Comparison of ENCODE assay signal across 8 cellular contexts in genomic region chr11:46242462-46242960, GRCh38. TPM values are rescaled to one million over a fixed set of nuclear protein-coding genes. Genes with fewer than 3 reads are reported as not detected.
DNase-seq lines count a peak whose midpoint lies in the region; ATAC-seq and TF ChIP-seq lines count a peak whose summit lies in the region.

No MANE protein-coding gene starts in this region.

- H3K4me3 ChIP-seq in BJ (ENCODE audit: low read depth, low read length), result peak overlapping the region; percentile 27; the same call in 1 of the 2 replicates
- H3K4me3 ChIP-seq in KMS-11 (IDR thresholded peaks at IDR 0.05; ENCODE audit: insufficient read depth, low read depth, low read length), result no peak overlapping the region
- peak overlapping the region; percentile 40 for H3K4me3 ChIP-seq in colonic mucosa

- POLR2A ChIA-PET in BJ (lab: Charles Lee), result interaction anchor here (1.2 to 1.5 kb wide), 3 partner anchors 37 to 63 kb away, joined by 3 to 4 read pairs (median 4); no protein-coding TSS in a partner anchor

- no peaks in the 10 kb centered on the region for H3K9me3 Mint-ChIP-seq in natural killer cell

- ATAC-seq in natural killer cell (no peak), GM21390 (IDR thresholded peaks at IDR 0.05; ENCODE audit: unreplicated experiment) (no peak)

- intact Hi-C loops in colonic mucosa (cut with DNase I) (loop anchor here (5.0 to 10.0 kb wide), 2 partner anchors 65 to 292 kb away; no protein-coding TSS in a partner anchor), natural killer cell (cut with micrococcal nuclease) (no loop called here)

- H3K4me3 Mint-ChIP-seq in natural killer cell, result peak overlapping the region; percentile 87

- no peaks in the 10 kb centered on the region for H3K9me3 ChIP-seq in colonic mucosa

- H3K4me2 ChIP-seq in KMS-11, result peak overlapping the region; percentile 58

- CTCF ChIA-PET in BJ (lab: Yijun Ruan, JAX), result interaction anchor here (1.2 to 12.4 kb wide), 9 partner anchors 29 to 370 kb away, joined by 3 to 341 read pairs (median 5); partner anchors contain the start of gene CREB3L1

- H3K4me1 Mint-ChIP-seq in natural killer cell, result peaks cover 2 to 13% of the 10 kb centered on the region in 2 donors

- TF ChIP-seq CTCF in BJ (IDR thresholded peaks at IDR 0.05; ENCODE audit: insufficient read depth, low read depth, low read length) (no peak), KMS-11 (conservative IDR thresholded peaks at IDR 0.05; ENCODE audit: low read depth, low read length) (no peak), colonic mucosa (IDR thresholded peaks at IDR 0.05) (no peak), natural killer cell (IDR thresholded peaks at IDR 0.05) (no peak)

- peak overlapping the region; percentile 56; the same call in 1 of the 2 replicates for H3K27ac ChIP-seq in KMS-11
- H3K27ac ChIP-seq in colonic mucosa, result peak overlapping the region; percentile 77

- H3K36me3 ChIP-seq in BJ (ENCODE audit: control insufficient read depth, insufficient read depth, low read length), result no peaks in the 10 kb centered on the region
- no peaks in the 10 kb centered on the region for H3K36me3 ChIP-seq in KMS-11 (ENCODE audit: insufficient read depth)
- no peaks in the 10 kb centered on the region for H3K36me3 ChIP-seq in colonic mucosa

- peaks cover 8 to 20% of the 10 kb centered on the region in 2 donors for H3K27me3 Mint-ChIP-seq in natural killer cell (ENCODE audit: low read depth in 2 of 2)

- H2AFZ ChIP-seq in KMS-11 (ENCODE audit: low read depth), result peak overlapping the region; percentile 65; the same call in 1 of the 2 replicates

- no peaks in the 10 kb centered on the region for H3K36me3 Mint-ChIP-seq in natural killer cell

- peak overlapping the region in 1 of 2 donors; percentile 11 for H3K27ac Mint-ChIP-seq in natural killer cell

- H3K79me2 ChIP-seq in KMS-11 (ENCODE audit: insufficient read depth, low read depth), result no peaks in the 10 kb centered on the region

- DNase-seq in BJ (ENCODE audit: low read depth) (no peak), colonic mucosa (no peak), natural killer cell (no peak), T-helper 9 cell (no peak), 8988T (no peak), mucosa of gallbladder (ENCODE audit: low spot score) (no peak)

- H3K9ac ChIP-seq in KMS-11, result peak overlapping the region; percentile 67
- H3K9ac ChIP-seq in colonic mucosa (ENCODE audit: low read depth in 2 of 2, low read length in 2 of 2), result peak overlapping the region in 1 of 2 donors; percentile 82

- no peaks in the 10 kb centered on the region for H4K20me1 ChIP-seq in KMS-11 (ENCODE audit: insufficient read depth)

- H3K27me3 ChIP-seq in BJ (ENCODE audit: control insufficient read depth, insufficient read depth, low read length) (no peaks in the 10 kb centered on the region), KMS-11 (ENCODE audit: insufficient read depth, low read depth) (0 out of 2 replicates have a peak, but pooled peaks cover 2% of the 10 kb centered on the region), colonic mucosa (peaks cover 8% of the 10 kb centered on the region)

- peaks cover 15% of the 10 kb centered on the region for H3K4me1 ChIP-seq in KMS-11 (ENCODE audit: low read depth, poor library complexity, severe bottlenecking)
- peaks cover 12% of the 10 kb centered on the region for H3K4me1 ChIP-seq in colonic mucosa

RNA-seq across cellular contexts. Expression of gene CREB3L1, which starts 35.0 kb away (rescaled TPM):
- polyA plus RNA-seq in BJ (2011; rRNA removed), result 21.5 and 39.4 TPM in 2 replicates
- 55.4 and 125 TPM in 2 replicates for polyA minus RNA-seq in BJ (2011; rRNA and poly(A)+ RNA removed)
- 100 to 1,000 TPM; 143 to 150 TPM for total RNA-seq in colonic mucosa
- not detected for total RNA-seq in natural killer cell
- 81.6 TPM for total RNA-seq in mucosa of gallbladder

Comparison
In these comparisons a context has a peak if more than half of its experiments do, and no peak if none do; other contexts are left out.
1. RNA of gene CREB3L1, which starts 35.0 kb away (total RNA-seq): 143 to 150 TPM in colonic mucosa and 81.6 TPM in mucosa of gallbladder (single experiment); not detected in natural killer cell; every median in the first group is over 10 times any median in the second.